In the genomic region with DNA sequence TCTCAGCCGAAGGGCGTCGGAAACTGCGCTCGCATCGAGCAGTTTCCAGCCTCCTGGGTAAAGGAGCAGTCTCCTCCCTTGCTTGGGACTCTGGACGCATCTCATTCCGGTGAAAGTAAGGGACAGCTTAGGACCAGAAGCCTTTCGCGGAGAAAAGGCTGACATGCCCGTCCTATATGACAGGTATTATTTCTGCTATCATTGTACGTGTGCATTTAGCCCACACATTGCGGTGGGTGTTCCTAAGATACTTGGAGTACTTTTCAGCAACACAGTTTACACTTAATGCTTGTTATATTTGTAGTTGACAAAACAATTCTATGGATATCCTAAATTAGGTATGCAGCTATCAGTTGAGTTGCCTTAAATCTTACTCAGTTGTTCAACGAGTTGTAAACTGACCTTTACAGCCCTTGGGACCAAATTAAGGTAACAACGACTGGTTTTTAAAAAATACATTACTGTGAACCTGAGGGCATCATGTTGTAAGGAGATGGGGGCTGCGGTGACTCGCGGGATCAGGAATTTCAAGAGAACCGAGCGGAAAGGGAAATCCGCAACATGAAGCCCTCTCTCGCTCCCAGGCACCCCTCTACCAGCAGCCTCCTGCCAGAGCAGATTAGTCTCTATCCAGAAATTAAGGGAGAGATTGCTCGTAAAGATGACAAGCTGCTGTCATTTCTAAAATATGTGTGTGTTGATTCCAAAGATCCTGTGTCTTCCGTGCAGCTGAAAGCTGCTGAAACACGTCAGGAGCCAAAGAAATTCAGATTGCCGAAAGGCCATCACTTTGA, we compare ENCODE assay signal across 8 cellular contexts. TPM values are rescaled to one million over a fixed set of nuclear protein-coding genes. Genes with fewer than 3 reads are reported as not detected.
DNase-seq lines count a peak whose midpoint lies in the region; ATAC-seq and TF ChIP-seq lines count a peak whose summit lies in the region.

No MANE protein-coding gene starts in this region.

- H4K91ac ChIP-seq in mesenchymal stem cell (ENCODE audit: low read length): no peak overlapping the region

- peaks cover 6% of the 10 kb centered on the region for H3K79me1 ChIP-seq in mesenchymal stem cell (replicated peaks; ENCODE audit: low read length, poor library complexity, severe bottlenecking)

- H3K18ac ChIP-seq in mesenchymal stem cell (ENCODE audit: low read depth in 1 of 2, low read length in 2 of 2): peak overlapping the region in 1 of 2 experiments; percentile 80

- H2BK15ac ChIP-seq in mesenchymal stem cell (ENCODE audit: low read depth, poor library complexity, severe bottlenecking): no peak overlapping the region

- peak overlapping the region; percentile 90 for H3K4me2 ChIP-seq in mesenchymal stem cell (ENCODE audit: low read length, poor library complexity, severe bottlenecking)

- peak overlapping the region; percentile 93 for H2AFZ ChIP-seq in mesenchymal stem cell (ENCODE audit: low read depth, low read length)

- TF ChIP-seq EP300 in upper lobe of left lung (IDR thresholded peaks at IDR 0.05): no peak

- H2BK12ac ChIP-seq in mesenchymal stem cell (ENCODE audit: low read length in 2 of 2): no peak overlapping the region

- H3K36me3 Mint-ChIP-seq in central memory CD8-positive, alpha-beta T cell (ENCODE audit: insufficient read depth): peaks cover 14% of the 10 kb centered on the region

- in situ Hi-C loops in ACHN (cut with HindIII; ENCODE audit: low pct_ligation_motif_present, low pct_unique_long_range_greater_than_20kb, low sequenced_read_pairs): no loop called here

- H3K27me3 ChIP-seq in mesenchymal stem cell (ENCODE audit: control insufficient read depth in 1 of 2, insufficient read depth in 1 of 2, low read length in 2 of 2) (no peaks in the 10 kb centered on the region), upper lobe of left lung (no peaks in the 10 kb centered on the region)

- H3K4me1 Mint-ChIP-seq in central memory CD8-positive, alpha-beta T cell: peaks cover 46% of the 10 kb centered on the region

- no peak overlapping the region for H2BK5ac ChIP-seq in mesenchymal stem cell (ENCODE audit: low read depth, low read length, poor library complexity, severe bottlenecking)

- H3K9ac ChIP-seq in mesenchymal stem cell (ENCODE audit: low read length): peak overlapping the region; percentile 97

- H3K36me3 ChIP-seq in mesenchymal stem cell (ENCODE audit: control insufficient read depth in 1 of 2, insufficient read depth in 2 of 2, low read depth in 1 of 2, low read length in 2 of 2): no peaks in the 10 kb centered on the region
- no peaks in the 10 kb centered on the region for H3K36me3 ChIP-seq in upper lobe of left lung

- 1% methylated on average over 20 of the region's 26 CpGs for WGBS in mesenchymal stem cell
- 1 to 2% methylated on average over 22 to 26 of the region's 26 CpGs for whole genome bisulfite sequencing in upper lobe of left lung, 2 donors

- no peak overlapping the region for H2BK120ac ChIP-seq in mesenchymal stem cell (ENCODE audit: low read depth, low read length)

- no peak overlapping the region for H3K23ac ChIP-seq in mesenchymal stem cell (ENCODE audit: low read length in 2 of 2)

- no peaks in the 10 kb centered on the region for H3K27me3 Mint-ChIP-seq in central memory CD8-positive, alpha-beta T cell

- H3K4me3 Mint-ChIP-seq in central memory CD8-positive, alpha-beta T cell: peak overlapping the region; percentile 95

- H3K4me3 ChIP-seq in mesenchymal stem cell (ENCODE audit: insufficient read depth in 1 of 2, low read depth in 1 of 2, low read length in 2 of 2) (peak overlapping the region; percentile 83 to 86), upper lobe of left lung (peak overlapping the region; percentile 59 to 95 (median 76))

- H3K14ac ChIP-seq in mesenchymal stem cell (ENCODE audit: low read length in 2 of 2): no peak overlapping the region

- no peak overlapping the region for H4K8ac ChIP-seq in mesenchymal stem cell (ENCODE audit: low read length)

- peak in 2 of 6 experiments; percentile 18 to 21 for TF ChIP-seq CTCF in upper lobe of left lung (IDR thresholded peaks at IDR 0.05)

- no peaks in the 10 kb centered on the region for H3K4me1 ChIP-seq in mesenchymal stem cell (ENCODE audit: control insufficient read depth, insufficient read depth, low read depth, low read length)
- peaks cover 19 to 45% (median 34%) of the 10 kb centered on the region in 4 donors for H3K4me1 ChIP-seq in upper lobe of left lung

- ATAC-seq in GM18499 (IDR thresholded peaks at IDR 0.05; ENCODE audit: insufficient read depth, unreplicated experiment): peak; percentile 17
- ATAC-seq in central memory CD8-positive, alpha-beta T cell (replicated peaks; ENCODE audit: extremely low read depth, poor library complexity, severe bottlenecking): peak; percentile 22
- peak in 1 of 2 donors; percentile 33 for ATAC-seq in upper lobe of left lung (ENCODE audit: low FRiP score in 2 of 2)

- DNase-seq in ACHN (peak; percentile 44), NCI-H226 (peak; percentile 33), mesenchymal stem cell (peak; percentile 64), upper lobe of left lung (peak; percentile 26 to 45), NCI-H510A treated with DMSO at 0.1 percent for 48 hours (lab: John Stamatoyannopoulos, UW) (no peak), ecto neural progenitor cell (ENCODE audit: low spot score) (no peak)
- no peak for DNase-seq in central memory CD8-positive, alpha-beta T cell (ENCODE audit: low spot score in 2 of 2)

- peak overlapping the region; percentile 93 for H3K27ac Mint-ChIP-seq in central memory CD8-positive, alpha-beta T cell (ENCODE audit: low read depth)

- no peak overlapping the region for H2AK5ac ChIP-seq in mesenchymal stem cell (ENCODE audit: low read length, severe bottlenecking)

- peak overlapping the region in 1 of 2 experiments; percentile 57 for H3K4ac ChIP-seq in mesenchymal stem cell (ENCODE audit: low read depth in 1 of 2, low read length in 2 of 2)

- H3K9me3 ChIP-seq in mesenchymal stem cell (ENCODE audit: control insufficient read depth, low read length) (no peaks in the 10 kb centered on the region), upper lobe of left lung (no peaks in the 10 kb centered on the region)

- H3K27ac ChIP-seq in mesenchymal stem cell (ENCODE audit: low read length, poor library complexity, severe bottlenecking) (peak overlapping the region; percentile 40), upper lobe of left lung (peak overlapping the region; percentile 57 to 95 (median 90))

- TF ChIP-seq POLR2A in upper lobe of left lung (IDR thresholded peaks at IDR 0.05): no peak

- no peaks in the 10 kb centered on the region for H3K9me3 Mint-ChIP-seq in central memory CD8-positive, alpha-beta T cell

RNA-seq across cellular contexts. Expression of a gene that starts 0.6 kb away (rescaled TPM):
- polyA plus RNA-seq in mesenchymal stem cell (2013, experiment 1 of 2): 80.4 TPM
- 80.9 TPM for polyA plus RNA-seq in mesenchymal stem cell (2013, experiment 2 of 2)
- total RNA-seq in upper lobe of left lung: 10 to 100 TPM; 16.8 to 65.0 (median 43.0) TPM

RNA-seq across cellular contexts. Expression of a gene that starts 14.0 kb away (rescaled TPM):
- polyA plus RNA-seq in mesenchymal stem cell (2013, experiment 1 of 2): 20.0 TPM
- polyA plus RNA-seq in mesenchymal stem cell (2013, experiment 2 of 2): 19.0 TPM
- 10 to 100 TPM; 14.2 to 63.9 (median 40.7) TPM for total RNA-seq in upper lobe of left lung

Comparison
In these comparisons a context has a peak if more than half of its experiments do, and no peak if none do; other contexts are left out.
1. DNase-seq: peak in ACHN (single experiment), NCI-H226 (single experiment), mesenchymal stem cell (single experiment) and upper lobe of left lung (2 of 2); none in central memory CD8-positive, alpha-beta T cell (0 of 2), NCI-H510A treated with DMSO at 0.1 percent for 48 hours (single experiment) and ecto neural progenitor cell (single experiment).